2 cellular contexts compared by ENCODE assay signal in the genomic region with DNA sequence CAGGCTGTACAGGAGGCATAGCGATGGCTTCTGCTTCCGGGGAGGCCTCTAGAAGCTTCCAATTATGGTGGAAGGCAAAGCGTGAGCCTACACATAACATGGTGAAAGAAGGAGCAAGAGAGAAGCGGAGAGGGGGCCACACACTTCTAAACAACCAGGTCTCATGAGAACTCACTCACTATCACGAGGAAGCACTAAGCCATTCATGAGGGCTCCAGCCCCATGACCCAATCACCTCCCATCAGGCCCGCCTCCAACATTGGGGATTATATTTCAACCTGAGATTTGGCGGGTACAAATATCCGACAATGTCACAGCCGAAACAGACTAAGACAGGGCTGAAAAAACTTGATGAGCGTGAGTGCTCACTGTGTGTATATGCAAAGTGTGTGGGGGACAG.
TF ChIP-seq lines count a peak whose summit lies in the region.

No MANE protein-coding gene starts in this region.

TF ChIP-seq in GM23338, 12 proteins besides CTCF, POLR2A, EP300 and RAD21:
- TF ChIP-seq CREB1 (CRISPR knock-in tag; IDR thresholded peaks at IDR 0.05; ENCODE audit: low read depth) (no peak), NANOG (IDR thresholded peaks at IDR 0.05; ENCODE audit: borderline replicate concordance) (no peak), EZH2 (IDR thresholded peaks at IDR 0.05; ENCODE audit: low read depth, unreplicated experiment) (no peak), POLR2AphosphoS5 (IDR thresholded peaks at IDR 0.05; ENCODE audit: low read depth) (no peak)

TF ChIP-seq in K562, 482 proteins besides CTCF, POLR2A, EP300 and RAD21:
- TF ChIP-seq CHD2 (IDR thresholded peaks at IDR 0.05; ENCODE audit: low read depth, low read length) (peak; percentile 38; the same call in 1 of the 2 replicates), GABPA (tag; conservative IDR thresholded peaks at IDR 0.05; ENCODE audit: low read depth) (0 out of 2 replicates have a peak, but pooled peaks have one; percentile 18), MYBL2 (IDR thresholded peaks at IDR 0.05; ENCODE audit: low read depth) (0 out of 2 replicates have a peak, but pooled peaks have one; percentile 14), MYBL2 (CRISPR knock-in tag; IDR thresholded peaks at IDR 0.05; ENCODE audit: borderline replicate concordance) (no peak), MGA (IDR thresholded peaks at IDR 0.05) (peak; percentile 90), L3MBTL2 (IDR thresholded peaks at IDR 0.05) (peak; percentile 71), MYC (IDR thresholded peaks at IDR 0.05; ENCODE audit: low read depth, low read length) (no peak), MYC (CRISPR knock-in tag; IDR thresholded peaks at IDR 0.05; ENCODE audit: borderline replicate concordance, low read depth) (no peak)
- TF ChIP-seq, protein P1, sequence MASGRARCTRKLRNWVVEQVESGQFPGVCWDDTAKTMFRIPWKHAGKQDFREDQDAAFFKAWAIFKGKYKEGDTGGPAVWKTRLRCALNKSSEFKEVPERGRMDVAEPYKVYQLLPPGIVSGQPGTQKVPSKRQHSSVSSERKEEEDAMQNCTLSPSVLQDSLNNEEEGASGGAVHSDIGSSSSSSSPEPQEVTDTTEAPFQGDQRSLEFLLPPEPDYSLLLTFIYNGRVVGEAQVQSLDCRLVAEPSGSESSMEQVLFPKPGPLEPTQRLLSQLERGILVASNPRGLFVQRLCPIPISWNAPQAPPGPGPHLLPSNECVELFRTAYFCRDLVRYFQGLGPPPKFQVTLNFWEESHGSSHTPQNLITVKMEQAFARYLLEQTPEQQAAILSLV (tag; IDR thresholded peaks at IDR 0.05) = no peak
